Comparison of ENCODE assay signal across 20 cellular contexts in genomic region chr3:180093535-180093934, GRCh38. TPM values are rescaled to one million over a fixed set of nuclear protein-coding genes. Genes with fewer than 3 reads are reported as not detected.
DNase-seq lines count a peak whose midpoint lies in the region; ATAC-seq and TF ChIP-seq lines count a peak whose summit lies in the region.
"Had no signal": no experiment of that assay in that cellular context is flagged by ENCODE, and none has a peak within 500 bp of the region (broad histone marks: within the 10 kb centered on the region; RNA-seq: fewer than 3 reads in every experiment).

No MANE protein-coding gene starts in this region.

- no peak overlapping the region for H3K27ac ChIP-seq in left lung

- TF ChIP-seq CTCF in left lung (IDR thresholded peaks at IDR 0.05): no peak

- no peak overlapping the region for H3K4me3 ChIP-seq in left lung

- no peaks in the 10 kb centered on the region for H3K4me1 ChIP-seq in left lung
- H3K4me1 ChIP-seq: BE2C had no signal

- ATAC-seq in left lung (peak; percentile 49), HG02571 (IDR thresholded peaks at IDR 0.05; ENCODE audit: unreplicated experiment) (no peak)
- ATAC-seq: HCT116 had no signal

- H3K36me3 ChIP-seq in left lung: no peaks in the 10 kb centered on the region
- H3K36me3 ChIP-seq: BE2C had no signal

- H3K9me3 ChIP-seq in left lung: peaks cover 0 to 2% of the 10 kb centered on the region in 2 donors
- H3K9me3 ChIP-seq: BE2C had no signal

- DNase-seq in DMS53 (lab: John Stamatoyannopoulos, UW): peak; percentile 69
- peak; percentile 11 for DNase-seq in DMS53 treated with DMSO at 0.1 percent for 48 hours (lab: John Stamatoyannopoulos, UW; ENCODE audit: unreplicated experiment)
- peak; percentile 69 for DNase-seq in NCI-H2029 (lab: John Stamatoyannopoulos, UW)
- DNase-seq in left lung: no peak
- no peak for DNase-seq in KG1 (lab: John Stamatoyannopoulos, UW)
- DNase-seq in activated T-cell treated with anti-CD3 and anti-CD28 coated beads for 4 hours: no peak
- DNase-seq: ACHN; BE2C; C1 segment of cervical spinal cord; CD4-positive, CD25-positive, alpha-beta regulatory T cell; CD8-positive, alpha-beta memory T cell; COR-L47; DMS 273 treated with DMSO at 0.1 percent for 48 hours; DMS79; GF-D8; GOT3; H7; HFFc6 had no signal

- intact Hi-C loops in left lung (cut with DNase I): no loop called here

- no peaks in the 10 kb centered on the region for H3K27me3 ChIP-seq in left lung
- H3K27me3 ChIP-seq: BE2C had no signal

RNA-seq across cellular contexts. Expression of gene PEX5L, which starts 56.8 kb away (rescaled TPM):
- total RNA-seq in left lung: not detected
- total RNA-seq: CD4-positive, CD25-positive, alpha-beta regulatory T cell; CD8-positive, alpha-beta memory T cell had no signal

Comparison
In these comparisons a context has a peak if more than half of its experiments do, and no peak if none do; other contexts are left out.
1. DNase-seq: peak in DMS53 (single experiment), DMS53 treated with DMSO at 0.1 percent for 48 hours (single experiment) and NCI-H2029 (single experiment); none in left lung (0 of 2), KG1 (single experiment) and activated T-cell treated with anti-CD3 and anti-CD28 coated beads for 4 hours (single experiment).